ENCODE assay signal across 8 cellular contexts in genomic region chr19:15195987-15196682, GRCh38. TPM values are rescaled to one million over a fixed set of nuclear protein-coding genes. Genes with fewer than 3 reads are reported as not detected.
DNase-seq lines count a peak whose midpoint lies in the region; ATAC-seq and TF ChIP-seq lines count a peak whose summit lies in the region.

No MANE protein-coding gene starts in this region.

- no peaks in the 10 kb centered on the region for H3K27me3 ChIP-seq in ACC112 (ENCODE audit: insufficient read depth, low read length)
- H3K27me3 ChIP-seq in lower lobe of right lung (ENCODE audit: low read depth) = peaks cover 19% of the 10 kb centered on the region

- H3K36me3 ChIP-seq in ACC112 (ENCODE audit: insufficient read depth, low read length) (no peaks in the 10 kb centered on the region; the same call in 1 of the 2 replicates), lower lobe of right lung (peaks cover 13% of the 10 kb centered on the region)

- H3K4me3 ChIP-seq in ACC112 (ENCODE audit: low read depth, low read length) = peak overlapping the region; percentile 65
- peak overlapping the region; percentile 19 for H3K4me3 ChIP-seq in astrocyte of the cerebellum (ENCODE audit: low read depth, low read length)
- H3K4me3 ChIP-seq in lower lobe of right lung = peak overlapping the region; percentile 40

- H2AFZ ChIP-seq in ACC112 (ENCODE audit: low read length, unreplicated experiment) = peak overlapping the region; percentile 38

- peak overlapping the region; percentile 85 for H3K27ac ChIP-seq in ACC112 (ENCODE audit: low read depth, low read length)
- H3K27ac ChIP-seq in lower lobe of right lung = peak overlapping the region; percentile 53

- intact Hi-C loops in lower lobe of right lung (cut with DNase I) = no loop called here

- H3K4me1 ChIP-seq in ACC112 (ENCODE audit: control insufficient read depth, insufficient read depth, low read length, unreplicated experiment) (peaks cover 11% of the 10 kb centered on the region), lower lobe of right lung (peaks cover 13% of the 10 kb centered on the region)

- no peaks in the 10 kb centered on the region for H3K9me3 ChIP-seq in lower lobe of right lung

- peak; percentile 38 for DNase-seq in HEK293T (ENCODE audit: extremely low spot score)
- no peak for DNase-seq in astrocyte of the cerebellum (ENCODE audit: low read depth)
- DNase-seq in lower lobe of right lung = peak; percentile 90
- no peak for DNase-seq in CD1c-positive myeloid dendritic cell (ENCODE audit: extremely low spot score)
- DNase-seq in T-helper 9 cell = no peak
- DNase-seq in SKM-1 (lab: John Stamatoyannopoulos, UW; ENCODE audit: unreplicated experiment) = no peak

- in situ Hi-C loops in astrocyte of the cerebellum (cut with HindIII; ENCODE audit: low sequenced_read_pairs) = no loop called here

- H3K79me2 ChIP-seq in ACC112 (ENCODE audit: control insufficient read depth, insufficient read depth, low read length, unreplicated experiment) = no peaks in the 10 kb centered on the region

- POLR2A ChIA-PET in HEK293T (lab: Yijun Ruan, JAX) = no interaction called here

- CTCF ChIA-PET in HEK293T (lab: Yijun Ruan, JAX) = interaction anchor here (1.6 kb wide), 1 partner anchor 56 kb away, joined by 4 read pairs; no protein-coding TSS in a partner anchor

- TF ChIP-seq CTCF in astrocyte of the cerebellum (IDR thresholded peaks at IDR 0.05; ENCODE audit: low read depth, low read length, missing control alignments) = no peak
- no peak for TF ChIP-seq CTCF in lower lobe of right lung (IDR thresholded peaks at IDR 0.05)

- peak; percentile 86 to 91 for ATAC-seq in lower lobe of right lung
- ATAC-seq in GM18868 (IDR thresholded peaks at IDR 0.05; ENCODE audit: unreplicated experiment) = no peak

TF ChIP-seq in HEK293T, 16 proteins besides CTCF, POLR2A, EP300 and RAD21:
- TF ChIP-seq FOXA1 (IDR thresholded peaks at IDR 0.05) (no peak), L3MBTL2 (conservative IDR thresholded peaks at IDR 0.05) (no peak), ZNF384 (IDR thresholded peaks at IDR 0.05) (no peak)

RNA-seq across cellular contexts. Expression of gene NOTCH3, which starts 4.7 kb away (rescaled TPM):
- total RNA-seq in lower lobe of right lung = 52.7 TPM

RNA-seq across cellular contexts. Expression of gene EPHX3, which starts 36.1 kb away (rescaled TPM):
- total RNA-seq in lower lobe of right lung = 2.3 TPM

Comparison
In these comparisons a context has a peak if more than half of its experiments do, and no peak if none do; other contexts are left out.
1. DNase-seq: peak in HEK293T (single experiment) and lower lobe of right lung (single experiment); none in astrocyte of the cerebellum (single experiment), CD1c-positive myeloid dendritic cell (single experiment), T-helper 9 cell (single experiment) and SKM-1 (single experiment).
2. Peak in every context shown above with its lines, with median percentiles within 50 percentile points of each other: H3K4me3 ChIP-seq.